ENCODE assay signal across 8 cellular contexts in the genomic region with DNA sequence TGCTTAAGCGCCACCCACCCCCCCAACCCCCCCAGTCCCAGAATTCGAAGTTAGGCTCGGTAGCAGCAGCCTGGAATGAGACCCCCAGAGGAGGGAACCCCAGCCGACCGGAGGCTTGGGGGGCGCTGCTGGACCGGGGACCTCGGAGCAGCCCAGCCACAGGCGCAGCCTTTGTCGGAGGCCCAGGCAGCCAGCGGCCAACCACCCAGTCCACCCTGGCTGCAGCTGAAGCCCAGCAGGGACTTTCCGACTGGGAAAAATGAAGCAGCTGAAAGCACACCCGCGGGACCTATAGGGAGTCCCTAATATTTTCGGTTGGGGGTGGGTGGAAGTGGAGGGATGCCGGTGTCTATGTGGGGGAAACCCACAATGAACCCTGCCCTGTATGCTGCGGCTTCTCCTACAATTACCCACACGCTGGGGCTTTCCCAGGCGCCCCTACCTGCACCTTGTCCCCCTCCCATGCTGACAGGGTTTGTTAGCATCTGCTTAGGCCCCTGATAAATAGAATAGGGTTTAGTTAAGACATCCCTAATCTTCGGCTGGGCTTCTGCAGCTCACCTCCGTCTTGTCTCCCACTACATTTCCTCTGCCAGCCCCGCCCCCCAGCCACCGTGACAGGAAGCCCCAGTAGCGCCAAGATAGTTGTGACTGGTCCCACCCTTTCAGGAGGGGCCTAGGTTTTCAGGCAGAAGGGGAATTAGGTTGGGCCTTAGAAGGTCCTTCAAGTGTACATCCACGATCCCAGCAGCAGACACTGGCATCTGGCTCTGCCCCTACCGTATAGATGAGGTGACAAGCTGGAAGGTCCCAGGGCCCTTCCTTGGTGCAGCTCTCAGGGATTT. TPM values are rescaled to one million over a fixed set of nuclear protein-coding genes. Genes with fewer than 3 reads are reported as not detected.
A peak's percentile ranks its signal among the peaks of the same experiment; 100 is the strongest.
DNase-seq lines count a peak whose midpoint lies in the region; ATAC-seq, FAIRE-seq and TF ChIP-seq lines count a peak whose summit lies in the region.

No MANE protein-coding gene starts in this region.

- TF ChIP-seq POLR2A in GM12891 (IDR thresholded peaks at IDR 0.05; ENCODE audit: low read depth, low read length), result peak; percentile 56; the same call in 1 of the 2 replicates

- FAIRE-seq in GM12891 (lab: Jason Lieb, UNC), result peak; percentile 87

- DNase-seq in GM12891 (ENCODE audit: insufficient read length, low spot score), result peak; percentile 62
- DNase-seq in T-helper 17 cell, result peak; percentile 58 to 75 (median 59)
- DNase-seq in amygdala (lab: John Stamatoyannopoulos, UW), result peak in 39 of 56 donors; percentile 11 to 71 (median 44)
- DNase-seq in hepatocyte (ENCODE audit: low spot score), result peak; percentile 78
- DNase-seq in skeletal muscle cell (ENCODE audit: low read depth), result no peak
- DNase-seq in NCI-H524 treated with DMSO at 0.1 percent for 48 hours (lab: John Stamatoyannopoulos, UW), result no peak

- H3K9me3 ChIP-seq in T-helper 17 cell (ENCODE audit: control insufficient read depth, low read length, poor library complexity, severe bottlenecking) (no peaks in the 10 kb centered on the region), hepatocyte (ENCODE audit: low read depth) (no peaks in the 10 kb centered on the region)

- H3K36me3 ChIP-seq in hepatocyte (replicated peaks; ENCODE audit: insufficient read depth, low read depth), result no peaks in the 10 kb centered on the region

- 12% methylated on average over 25 of the region's 26 CpGs for WGBS in hepatocyte (ENCODE audit: low lambda C conversion rate, missing lambda C conversion rate)

- H3K79me2 ChIP-seq in hepatocyte, result no peaks in the 10 kb centered on the region

- H3K27me3 ChIP-seq in hepatocyte, result no peaks in the 10 kb centered on the region

- peak overlapping the region; percentile 97 for H3K4me2 ChIP-seq in hepatocyte

- no peaks in the 10 kb centered on the region for H4K20me1 ChIP-seq in hepatocyte (ENCODE audit: insufficient read depth, poor library complexity, severe bottlenecking)

- H3K4me3 ChIP-seq in hepatocyte (peak overlapping the region; percentile 31), skeletal muscle cell (ENCODE audit: low read depth, low read length) (peak overlapping the region; percentile 68)

- peak; percentile 34 for ATAC-seq in HG03432 (IDR thresholded peaks at IDR 0.05; ENCODE audit: unreplicated experiment)
- ATAC-seq in T-helper 17 cell, result peak; percentile 84
- no peak for ATAC-seq in GM19455 (IDR thresholded peaks at IDR 0.05; ENCODE audit: unreplicated experiment)

- peak overlapping the region; percentile 98 for H3K27ac Mint-ChIP-seq in T-helper 17 cell

- TF ChIP-seq CTCF in hepatocyte (IDR thresholded peaks at IDR 0.05; ENCODE audit: poor library complexity), result peak; percentile 15

- H3K4me1 ChIP-seq in hepatocyte (ENCODE audit: insufficient read depth), result no peaks in the 10 kb centered on the region

- H3K9me2 ChIP-seq in hepatocyte (replicated peaks; ENCODE audit: insufficient read depth), result no peaks in the 10 kb centered on the region

- peaks cover 50% of the 10 kb centered on the region for H3K4me1 Mint-ChIP-seq in T-helper 17 cell

- H3K4me3 Mint-ChIP-seq in T-helper 17 cell, result peak overlapping the region; percentile 92

- H2AFZ ChIP-seq in hepatocyte, result peak overlapping the region; percentile 84

- peak overlapping the region; percentile 82 for H3K27ac ChIP-seq in hepatocyte

- no peaks in the 10 kb centered on the region for H3K36me3 Mint-ChIP-seq in T-helper 17 cell (ENCODE audit: low read depth)

- H3K27me3 Mint-ChIP-seq in T-helper 17 cell, result no peaks in the 10 kb centered on the region

TF ChIP-seq in GM12891, 5 proteins besides CTCF, POLR2A, EP300 and RAD21:
- TF ChIP-seq TAF1 (IDR thresholded peaks at IDR 0.05; ENCODE audit: low read depth, low read length), result peak; percentile 2; the same call in 1 of the 2 replicates
- TF ChIP-seq SPI1 (IDR thresholded peaks at IDR 0.05; ENCODE audit: low read depth, low read length), result 0 out of 2 replicates have a peak, but pooled peaks have one; percentile 12
- 0 out of 2 replicates have a peak, but pooled peaks have one; percentile 28 for TF ChIP-seq POLR2AphosphoS5 (IDR thresholded peaks at IDR 0.05; ENCODE audit: low read depth, low read length)
- TF ChIP-seq POU2F2 (IDR thresholded peaks at IDR 0.05; ENCODE audit: low read depth, low read length), result no peak
- no peak for TF ChIP-seq PAX5 (IDR thresholded peaks at IDR 0.05; ENCODE audit: insufficient read depth, low read length, severe bottlenecking)

RNA-seq across cellular contexts. Expression of a gene that starts 0.8 kb away (rescaled TPM):
- 128 TPM for polyA plus RNA-seq in GM12891 (2012; ENCODE audit: low read depth, missing spikeins)
- 1 to 10 TPM; 4.7 to 4.9 TPM for total RNA-seq in T-helper 17 cell
- total RNA-seq in hepatocyte, result 12.9 and 15.8 TPM in 2 replicates
- polyA plus RNA-seq in hepatocyte, result 28.5 and 29.5 TPM in 2 replicates

RNA-seq across cellular contexts. Expression of a gene that starts 4.2 kb away (rescaled TPM):
- polyA plus RNA-seq in GM12891 (2012; ENCODE audit: low read depth, missing spikeins), result 2.1 TPM
- 1 to 10 TPM; 3.2 to 4.1 TPM for total RNA-seq in T-helper 17 cell
- total RNA-seq in hepatocyte, result 1.5 and 1.9 TPM in 2 replicates
- 1.5 and 3.4 TPM in 2 replicates for polyA plus RNA-seq in hepatocyte

RNA-seq across cellular contexts. Expression of a gene that starts 7.7 kb away (rescaled TPM):
- 0.05 TPM for polyA plus RNA-seq in GM12891 (2012; ENCODE audit: low read depth, missing spikeins)
- total RNA-seq in T-helper 17 cell (not detected), hepatocyte (not detected in 2 replicates)
- 0.17 and 0.96 TPM in 2 replicates for polyA plus RNA-seq in hepatocyte

RNA-seq across cellular contexts. Expression of a gene that starts 20.9 kb away (rescaled TPM):
- 10.9 TPM for polyA plus RNA-seq in GM12891 (2012; ENCODE audit: low read depth, missing spikeins)
- total RNA-seq in T-helper 17 cell, result 10 to 100 TPM; 13.1 to 18.8 TPM
- total RNA-seq in hepatocyte, result 11.9 and 14.8 TPM in 2 replicates
- polyA plus RNA-seq in hepatocyte, result 27.4 and 38.6 TPM in 2 replicates

RNA-seq across cellular contexts. Expression of a gene that starts 21.0 kb away (rescaled TPM):
- 180 TPM for polyA plus RNA-seq in GM12891 (2012; ENCODE audit: low read depth, missing spikeins)
- total RNA-seq in T-helper 17 cell (100 to 1,000 TPM; 116 to 132 TPM), hepatocyte (207 and 227 TPM in 2 replicates)
- polyA plus RNA-seq in hepatocyte, result 177 and 183 TPM in 2 replicates

Comparison
In these comparisons a context has a peak if more than half of its experiments do, and no peak if none do; other contexts are left out.
1. DNase-seq: peak in GM12891 (single experiment), T-helper 17 cell (3 of 3), amygdala (39 of 56) and hepatocyte (single experiment); none in skeletal muscle cell (single experiment) and NCI-H524 treated with DMSO at 0.1 percent for 48 hours (single experiment).